Comparison of ENCODE assay signal across 16 cellular contexts in the genomic region with DNA sequence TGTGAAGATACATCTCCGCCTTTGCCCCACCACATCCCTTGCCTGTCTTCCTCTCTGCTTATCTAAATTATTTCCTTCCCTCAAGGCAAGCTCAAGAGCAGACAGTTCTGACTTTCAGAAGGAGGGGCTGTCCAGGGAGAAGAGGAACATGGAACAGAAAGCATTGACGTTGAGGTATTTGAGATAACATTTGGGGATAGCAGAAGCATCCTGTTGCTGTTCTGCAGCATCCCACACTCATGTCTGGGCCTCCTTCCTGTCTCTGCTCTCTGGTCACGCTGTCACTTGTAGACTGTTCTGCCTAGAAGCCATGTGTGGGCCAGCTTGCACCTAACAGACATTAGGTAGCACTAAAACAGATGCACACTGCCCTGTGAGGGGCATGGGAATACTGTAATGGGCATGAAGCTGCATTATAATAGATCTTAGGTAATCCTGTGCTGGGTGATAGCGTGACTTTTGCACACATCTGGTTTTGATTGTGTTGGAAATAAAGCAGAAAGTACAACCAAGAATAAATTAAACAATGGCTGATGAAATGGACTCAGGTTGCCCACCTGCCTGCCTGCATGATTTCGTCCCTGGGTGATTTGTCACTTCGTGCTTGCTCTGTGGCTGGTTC. TPM values are rescaled to one million over a fixed set of nuclear protein-coding genes. Genes with fewer than 3 reads are reported as not detected.
A peak's percentile ranks its signal among the peaks of the same experiment; 100 is the strongest.
DNase-seq lines count a peak whose midpoint lies in the region; ATAC-seq and TF ChIP-seq lines count a peak whose summit lies in the region.
"Had no signal": no experiment of that assay in that cellular context is flagged by ENCODE, and none has a peak within 500 bp of the region (broad histone marks: within the 10 kb centered on the region; RNA-seq: fewer than 3 reads in every experiment).

No MANE protein-coding gene starts in this region.

- no peak for ATAC-seq in activated CD4-positive, CD25-positive, alpha-beta regulatory T cell treated with anti-CD3 and anti-CD28 coated beads, Interleukin-2, amount 50 U/mL, for 24 hours
- ATAC-seq in GM18858 (IDR thresholded peaks at IDR 0.05; ENCODE audit: unreplicated experiment): no peak
- ATAC-seq: upper lobe of right lung had no signal

- peaks cover 46% of the 10 kb centered on the region for H3K4me1 ChIP-seq in BE2C
- H3K4me1 ChIP-seq: upper lobe of right lung had no signal

- TF ChIP-seq CTCF in BE2C (IDR thresholded peaks at IDR 0.05; ENCODE audit: low read depth, low read length): no peak
- TF ChIP-seq CTCF in WERI-Rb-1 (IDR thresholded peaks at IDR 0.05; ENCODE audit: low read depth, low read length): no peak

- DNase-seq in BE2C (peak; percentile 71), KBM-7 (peak; percentile 74), WERI-Rb-1 (no peak), posterior vena cava (ENCODE audit: low spot score) (peak; percentile 11), inferior parietal cortex (ENCODE audit: extremely low spot score) (no peak)
- DNase-seq: activated CD4-positive, alpha-beta T cell treated with anti-CD3 and anti-CD28 coated beads for 48 hours; CD4-positive, alpha-beta memory T cell; GF-D8; NCI-H2171 treated with DMSO at 0.1 percent for 48 hours; occipital lobe had no signal

- in situ Hi-C loops in KBM-7 (cut with MboI; ENCODE audit: low pct_unique_long_range_greater_than_20kb, low sequenced_read_pairs): no loop called here

- H3K27ac ChIP-seq in WERI-Rb-1: peak overlapping the region; percentile 98
- H3K27ac ChIP-seq: coronary artery, upper lobe of right lung had no signal

- no peaks in the 10 kb centered on the region for H3K27me3 ChIP-seq in BE2C
- H3K27me3 ChIP-seq in WERI-Rb-1 (ENCODE audit: insufficient read depth, low read depth, severe bottlenecking): no peaks in the 10 kb centered on the region
- H3K27me3 ChIP-seq: upper lobe of right lung had no signal

- intact Hi-C loops in posterior vena cava (cut with DNase I): no loop called here

- no peaks in the 10 kb centered on the region for H3K36me3 ChIP-seq in BE2C
- peaks cover 29% of the 10 kb centered on the region for H3K36me3 ChIP-seq in WERI-Rb-1
- H3K36me3 ChIP-seq: upper lobe of right lung had no signal

- peak overlapping the region; percentile 51 for H3K4me3 ChIP-seq in BE2C (ENCODE audit: low read depth, low read length)
- peak overlapping the region; percentile 80 for H3K4me3 ChIP-seq in WERI-Rb-1 (ENCODE audit: low read depth, low read length)
- H3K4me3 ChIP-seq: coronary artery, upper lobe of right lung had no signal

- no peaks in the 10 kb centered on the region for H3K9me3 ChIP-seq in BE2C
- no peaks in the 10 kb centered on the region for H3K9me3 ChIP-seq in WERI-Rb-1 (ENCODE audit: severe bottlenecking)
- H3K9me3 ChIP-seq: upper lobe of right lung had no signal

RNA-seq across cellular contexts. Expression of a gene that starts 0.7 kb away (rescaled TPM):
- 3.4 TPM for polyA plus RNA-seq in BE2C (2012; ENCODE audit: insufficient read depth, insufficient read length, low read depth)
- under 1 TPM; 0.10 to 0.69 TPM for total RNA-seq in posterior vena cava
- total RNA-seq: bronchial epithelial cell; CD4-positive, alpha-beta memory T cell; lung microvascular endothelial cell; occipital lobe had no signal
- polyA plus RNA-seq: CD4-positive, alpha-beta memory T cell had no signal

Comparison
In these comparisons a context has a peak if more than half of its experiments do, and no peak if none do; other contexts are left out.
1. DNase-seq: peak in BE2C (single experiment), KBM-7 (single experiment) and posterior vena cava (single experiment); none in WERI-Rb-1 (single experiment) and inferior parietal cortex (single experiment).